12 cellular contexts compared by ENCODE assay signal in genomic region chr14:92254786-92255185, GRCh38.
DNase-seq lines count a peak whose midpoint lies in the region; ATAC-seq and TF ChIP-seq lines count a peak whose summit lies in the region.
"Had no signal": no experiment of that assay in that cellular context is flagged by ENCODE, and none has a peak within 500 bp of the region (broad histone marks: within the 10 kb centered on the region; RNA-seq: fewer than 3 reads in every experiment).

No MANE protein-coding gene starts in this region.

- H4K20me1 ChIP-seq in hepatocyte (ENCODE audit: insufficient read depth, poor library complexity, severe bottlenecking), result no peaks in the 10 kb centered on the region

- ATAC-seq in GM18502 (IDR thresholded peaks at IDR 0.05; ENCODE audit: poor library complexity, unreplicated experiment) (no peak), GM18909 (IDR thresholded peaks at IDR 0.05; ENCODE audit: poor library complexity, unreplicated experiment) (no peak)

- H2AFZ ChIP-seq in hepatocyte, result no peak overlapping the region

- TF ChIP-seq CTCF in ascending aorta (IDR thresholded peaks at IDR 0.05) (no peak), hepatocyte (IDR thresholded peaks at IDR 0.05; ENCODE audit: poor library complexity) (no peak)

- H3K4me1 ChIP-seq in ascending aorta (no peaks in the 10 kb centered on the region), hepatocyte (ENCODE audit: insufficient read depth) (no peaks in the 10 kb centered on the region)
- H3K4me1 ChIP-seq: uterus had no signal

- H3K9me2 ChIP-seq in hepatocyte (replicated peaks; ENCODE audit: insufficient read depth), result no peaks in the 10 kb centered on the region

- intact Hi-C loops in ascending aorta (cut with DNase I), result no loop called here
- intact Hi-C loops in posterior cingulate gyrus (cut with DNase I), result no loop called here

- H3K27me3 ChIP-seq in ascending aorta (no peaks in the 10 kb centered on the region), hepatocyte (peaks cover 44% of the 10 kb centered on the region)
- H3K27me3 ChIP-seq: uterus had no signal

- H3K27ac ChIP-seq in ascending aorta (no peak overlapping the region), hepatocyte (no peak overlapping the region)
- H3K27ac ChIP-seq: uterus had no signal

- DNase-seq in EH (ENCODE audit: low read depth), result peak; percentile 38
- peak in 1 of 2 donors; percentile 69 for DNase-seq in ascending aorta (ENCODE audit: low spot score in 2 of 2)
- peak; percentile 50 for DNase-seq in hepatocyte (ENCODE audit: low spot score)
- DNase-seq in posterior cingulate gyrus, result peak in 9 of 10 donors; percentile 39 to 93 (median 66)
- no peak for DNase-seq in NCI-H2171 treated with DMSO at 0.1 percent for 48 hours (lab: John Stamatoyannopoulos, UW)
- DNase-seq in NCI-H187 (lab: John Stamatoyannopoulos, UW), result no peak
- DNase-seq: DMS79 treated with DMSO at 0.1 percent for 48 hours, NCI-H1694, SW 1271 had no signal

- 30% methylated on average over 18 of the region's 18 CpGs for WGBS in hepatocyte (ENCODE audit: low lambda C conversion rate, missing lambda C conversion rate)

- peak overlapping the region; percentile 64 for H3K4me2 ChIP-seq in hepatocyte

- H3K4me3 ChIP-seq in ascending aorta (peak overlapping the region; percentile 33 to 42), hepatocyte (no peak overlapping the region)
- H3K4me3 ChIP-seq: uterus had no signal

- no peaks in the 10 kb centered on the region for H3K9me3 ChIP-seq in ascending aorta
- H3K9me3 ChIP-seq in hepatocyte (ENCODE audit: low read depth), result no peaks in the 10 kb centered on the region
- H3K9me3 ChIP-seq: uterus had no signal

- H3K79me2 ChIP-seq in hepatocyte, result no peaks in the 10 kb centered on the region

- H3K36me3 ChIP-seq in ascending aorta (no peaks in the 10 kb centered on the region), hepatocyte (replicated peaks; ENCODE audit: insufficient read depth, low read depth) (no peaks in the 10 kb centered on the region)
- H3K36me3 ChIP-seq: uterus had no signal

Comparison
In these comparisons a context has a peak if more than half of its experiments do, and no peak if none do; other contexts are left out.
1. DNase-seq: peak in EH (single experiment), hepatocyte (single experiment) and posterior cingulate gyrus (9 of 10); none in NCI-H2171 treated with DMSO at 0.1 percent for 48 hours (single experiment) and NCI-H187 (0 of 2).